Comparison of ENCODE assay signal across 19 cellular contexts in the genomic region with DNA sequence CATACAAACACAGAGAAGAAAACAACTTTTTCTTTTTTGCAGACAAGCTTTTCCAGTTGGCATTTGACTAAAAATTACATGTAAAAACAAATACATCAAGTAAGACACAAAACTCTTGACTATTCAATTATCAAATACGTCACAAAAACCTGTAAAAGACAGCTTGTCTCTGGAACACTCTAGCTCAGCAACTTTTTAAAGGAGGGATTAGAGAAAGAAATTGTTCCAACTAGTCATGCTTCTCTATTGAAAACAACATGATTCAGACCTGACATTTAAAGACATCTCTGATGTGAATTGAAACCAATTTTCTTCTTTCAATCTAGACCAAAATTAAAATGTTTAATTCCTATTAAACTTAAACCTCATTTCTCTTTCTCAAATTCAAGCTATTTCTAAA. TPM values are rescaled to one million over a fixed set of nuclear protein-coding genes. Genes with fewer than 3 reads are reported as not detected.
DNase-seq lines count a peak whose midpoint lies in the region; ATAC-seq and TF ChIP-seq lines count a peak whose summit lies in the region.
"Had no signal": no experiment of that assay in that cellular context is flagged by ENCODE, and none has a peak within 500 bp of the region (broad histone marks: within the 10 kb centered on the region; RNA-seq: fewer than 3 reads in every experiment).

No MANE protein-coding gene starts in this region.

- ATAC-seq in activated T-helper 17 cell treated with anti-CD3 and anti-CD28 coated beads, Interleukin-2, amount 50 U/mL, for 72 hours (replicated peaks), result peak; percentile 91
- peak; percentile 85 for ATAC-seq in stimulated activated naive CD8-positive, alpha-beta T cell treated with anti-CD3 and anti-CD28 coated beads, Interleukin-15, Interleukin-2, amounts not matched to agents 100 U/mL and 50 U/mL, for 24 hours
- ATAC-seq: GM12878, GM23338 had no signal

- TF ChIP-seq CTCF in foreskin fibroblast (IDR thresholded peaks at IDR 0.05; ENCODE audit: low read depth, low read length), result no peak

- DNase-seq in activated T-cell treated with anti-CD3 and anti-CD28 coated beads, Interleukin-2, amount 50 U/mL, for 24 hours, result no peak
- DNase-seq in activated T-cell treated with anti-CD3 and anti-CD28 coated beads, Interleukin-2, amount 50 U/mL, for 48 hours, result no peak
- DNase-seq in fibroblast of peridontal ligament (ENCODE audit: extremely low read depth), result peak; percentile 21
- no peak for DNase-seq in stimulated activated naive CD8-positive, alpha-beta T cell treated with anti-CD3 and anti-CD28 coated beads, Interleukin-15, Interleukin-2, amounts not matched to agents 100 U/mL and 50 U/mL, for 24 hours
- DNase-seq in DMS53 treated with DMSO at 0.1 percent for 48 hours (lab: John Stamatoyannopoulos, UW; ENCODE audit: unreplicated experiment), result no peak
- no peak for DNase-seq in immature natural killer cell
- DNase-seq in foreskin fibroblast, result no peak
- DNase-seq: DMS79, IMR-90, NCI-H1436, NCI-H2081, NCI-H2227 treated with DMSO at 0.1 percent for 48 hours, NCI-H526 treated with DMSO at 0.1 percent for 48 hours, OCI-M1, RPMI8226 had no signal

- H3K36me3 Mint-ChIP-seq in activated T-cell treated with anti-CD3 and anti-CD28 coated beads, Interleukin-2, amount 50 U/mL, for 24 hours (ENCODE audit: low read depth), result peaks cover 3% of the 10 kb centered on the region
- H3K36me3 Mint-ChIP-seq in activated T-helper 17 cell treated with anti-CD3 and anti-CD28 coated beads, Interleukin-2, amount 50 U/mL, for 72 hours (ENCODE audit: low read depth), result no peaks in the 10 kb centered on the region
- H3K36me3 Mint-ChIP-seq in immature natural killer cell, result no peaks in the 10 kb centered on the region
- H3K36me3 Mint-ChIP-seq: CD14-positive monocyte had no signal

- no peak overlapping the region for H3K4me3 ChIP-seq in foreskin fibroblast (ENCODE audit: low read depth in 1 of 2, low read length in 2 of 2)
- H3K4me3 ChIP-seq: GM12878, GM23338 had no signal

- peak overlapping the region; percentile 23 for H3K4me3 Mint-ChIP-seq in activated T-cell treated with anti-CD3 and anti-CD28 coated beads, Interleukin-2, amount 50 U/mL, for 24 hours
- peak overlapping the region; percentile 46 for H3K4me3 Mint-ChIP-seq in activated T-helper 17 cell treated with anti-CD3 and anti-CD28 coated beads, Interleukin-2, amount 50 U/mL, for 72 hours
- H3K4me3 Mint-ChIP-seq in immature natural killer cell, result no peak overlapping the region
- H3K4me3 Mint-ChIP-seq: CD14-positive monocyte, GM23338 had no signal

- peak overlapping the region; percentile 55 for H3K27ac Mint-ChIP-seq in activated T-cell treated with anti-CD3 and anti-CD28 coated beads, Interleukin-2, amount 50 U/mL, for 24 hours
- H3K27ac Mint-ChIP-seq in activated T-helper 17 cell treated with anti-CD3 and anti-CD28 coated beads, Interleukin-2, amount 50 U/mL, for 72 hours, result peak overlapping the region; percentile 32
- no peak overlapping the region for H3K27ac Mint-ChIP-seq in immature natural killer cell
- H3K27ac Mint-ChIP-seq: CD14-positive monocyte, GM23338 had no signal

- peaks cover 33% of the 10 kb centered on the region for H3K4me1 Mint-ChIP-seq in activated T-cell treated with anti-CD3 and anti-CD28 coated beads, Interleukin-2, amount 50 U/mL, for 24 hours (ENCODE audit: low read depth)
- H3K4me1 Mint-ChIP-seq in activated T-helper 17 cell treated with anti-CD3 and anti-CD28 coated beads, Interleukin-2, amount 50 U/mL, for 72 hours, result peaks cover 14% of the 10 kb centered on the region
- peaks cover 16 to 18% of the 10 kb centered on the region in 2 donors for H3K4me1 Mint-ChIP-seq in immature natural killer cell

- H3K9me3 Mint-ChIP-seq in activated T-cell treated with anti-CD3 and anti-CD28 coated beads, Interleukin-2, amount 50 U/mL, for 24 hours, result no peaks in the 10 kb centered on the region
- H3K9me3 Mint-ChIP-seq in activated T-helper 17 cell treated with anti-CD3 and anti-CD28 coated beads, Interleukin-2, amount 50 U/mL, for 72 hours, result no peaks in the 10 kb centered on the region
- no peaks in the 10 kb centered on the region for H3K9me3 Mint-ChIP-seq in immature natural killer cell
- H3K9me3 Mint-ChIP-seq: CD14-positive monocyte, GM23338 had no signal

- H3K27me3 Mint-ChIP-seq in activated T-cell treated with anti-CD3 and anti-CD28 coated beads, Interleukin-2, amount 50 U/mL, for 24 hours, result no peaks in the 10 kb centered on the region
- H3K27me3 Mint-ChIP-seq in activated T-helper 17 cell treated with anti-CD3 and anti-CD28 coated beads, Interleukin-2, amount 50 U/mL, for 72 hours, result no peaks in the 10 kb centered on the region
- H3K27me3 Mint-ChIP-seq in immature natural killer cell (ENCODE audit: low read depth in 3 of 3), result no peaks in the 10 kb centered on the region

RNA-seq across cellular contexts. Expression of a gene that starts 30.3 kb away (rescaled TPM):
- 10 to 100 TPM; 23.8 to 34.0 TPM for total RNA-seq in activated T-helper 17 cell treated with anti-CD3 and anti-CD28 coated beads, Interleukin-2, amount 50 U/mL, for 72 hours
- polyA plus RNA-seq in immature natural killer cell, result 10 to 100 TPM; 48.4 to 57.5 (median 50.8) TPM

Comparison
In these comparisons a context has a peak if more than half of its experiments do, and no peak if none do; other contexts are left out.
1. H3K27ac Mint-ChIP-seq: peak in activated T-cell treated with anti-CD3 and anti-CD28 coated beads, Interleukin-2, amount 50 U/mL, for 24 hours (single experiment) and activated T-helper 17 cell treated with anti-CD3 and anti-CD28 coated beads, Interleukin-2, amount 50 U/mL, for 72 hours (single experiment); none in immature natural killer cell (0 of 6).
2. H3K4me3 Mint-ChIP-seq: peak in activated T-cell treated with anti-CD3 and anti-CD28 coated beads, Interleukin-2, amount 50 U/mL, for 24 hours (single experiment) and activated T-helper 17 cell treated with anti-CD3 and anti-CD28 coated beads, Interleukin-2, amount 50 U/mL, for 72 hours (single experiment); none in immature natural killer cell (0 of 5).